10 cellular contexts compared by ENCODE assay signal in the genomic region with DNA sequence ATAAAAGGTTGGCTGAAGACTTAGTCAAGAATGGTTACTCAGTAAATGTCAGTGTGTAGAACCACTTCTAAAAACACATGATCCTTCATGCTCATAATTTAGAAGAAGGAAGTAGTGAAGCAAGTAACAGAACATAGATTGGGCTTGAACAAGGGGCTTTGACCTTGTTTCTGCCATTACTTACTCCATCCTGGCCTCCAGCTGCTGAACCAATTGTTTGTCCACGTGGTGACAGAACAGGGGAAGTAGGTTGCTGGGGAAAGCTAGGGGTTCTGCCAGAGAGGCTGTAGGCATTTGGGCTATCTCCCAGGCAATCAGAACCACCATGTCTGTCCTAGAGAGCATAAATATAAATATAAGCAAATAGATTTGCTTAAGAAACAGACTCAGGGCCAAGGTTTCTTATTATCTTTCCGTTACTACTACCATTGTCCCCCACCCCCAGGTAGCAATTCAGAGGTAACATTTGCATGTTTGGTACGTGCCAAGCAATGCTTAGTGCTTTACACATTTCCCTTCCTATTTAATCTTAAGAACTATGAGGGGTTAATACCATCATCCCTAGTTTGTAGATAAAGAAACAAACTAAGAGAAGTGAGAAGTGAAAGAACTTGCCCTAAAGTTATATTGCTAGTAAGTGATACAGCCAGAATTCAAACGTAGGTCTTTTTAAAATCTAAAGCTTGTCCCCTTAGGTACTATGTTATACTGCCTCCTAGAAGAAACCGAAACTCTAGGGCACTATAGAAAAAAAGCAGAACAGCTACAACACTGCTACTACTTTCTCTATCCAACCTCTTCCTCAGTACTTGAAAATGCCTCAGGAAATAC. TPM values are rescaled to one million over a fixed set of nuclear protein-coding genes. Genes with fewer than 3 reads are reported as not detected.
DNase-seq lines count a peak whose midpoint lies in the region; ATAC-seq, FAIRE-seq and TF ChIP-seq lines count a peak whose summit lies in the region.
"Had no signal": no experiment of that assay in that cellular context is flagged by ENCODE, and none has a peak within 500 bp of the region (broad histone marks: within the 10 kb centered on the region; RNA-seq: fewer than 3 reads in every experiment).

No MANE protein-coding gene starts in this region.

- H3K27ac ChIP-seq in GM12878 (ENCODE audit: control insufficient read depth, insufficient read depth) (peak overlapping the region; percentile 98), upper lobe of right lung (peak overlapping the region; percentile 51)
- H3K27ac ChIP-seq: left lung had no signal

- peaks cover 46% of the 10 kb centered on the region for H3K4me1 ChIP-seq in GM12878 (ENCODE audit: control insufficient read depth, insufficient read depth, low read length)
- H3K4me1 ChIP-seq in upper lobe of right lung = peaks cover 16% of the 10 kb centered on the region

- ATAC-seq in GM12878 (peak; percentile 25), upper lobe of right lung (no peak)
- ATAC-seq: left lung had no signal

- no peak for TF ChIP-seq POLR2A in GM12878 (IDR thresholded peaks at IDR 0.05; ENCODE audit: low read depth, low read length)

- H3K4me3 ChIP-seq in GM12878 (peak overlapping the region; percentile 46), upper lobe of right lung (no peak overlapping the region)
- H3K4me3 ChIP-seq: left lung had no signal

- CTCF ChIA-PET in GM12878 (lab: Yijun Ruan, JAX) = interaction anchor here (0.9 to 10.2 kb wide), 12 partner anchors 11 to 120 kb away, joined by 3 to 454 read pairs (median 6); a partner anchor contains a TSS
- CTCF ChIA-PET in GM10248 (lab: Yijun Ruan, JAX) = interaction anchor here (0.7 to 6.5 kb wide), 13 partner anchors 11 to 90 kb away, joined by 3 to 120 read pairs (median 3); a partner anchor contains a TSS

- no peak for TF ChIP-seq EP300 in GM12878 (IDR thresholded peaks at IDR 0.05; ENCODE audit: borderline replicate concordance in 1 of 2, control insufficient read depth in 1 of 2, low read depth in 2 of 2, low read length in 2 of 2)

- peak; percentile 23 for FAIRE-seq in GM12878 (lab: Jason Lieb, UNC)

- WGBS in GM12878 (ENCODE audit: insufficient coverage, insufficient replicate concordance, low lambda C conversion rate, missing lambda C conversion rate) = 2% methylated on average over 5 of the region's 5 CpGs

- peaks cover 0 to 2% of the 10 kb centered on the region in 2 experiments; a peak in 1 of 4 replicates for H3K36me3 ChIP-seq in GM12878 (ENCODE audit: control insufficient read depth in 2 of 2, insufficient read depth in 2 of 2, low read length in 1 of 2)
- no peaks in the 10 kb centered on the region for H3K36me3 ChIP-seq in upper lobe of right lung
- H3K36me3 ChIP-seq: left lung had no signal

- RAD21 ChIA-PET in GM12878 (lab: Charles Lee; ENCODE audit: unreplicated experiment) = interaction anchor here (0.6 to 18.1 kb wide), 10 partner anchors 11 to 254 kb away, joined by 3 to 680 read pairs (median 8); a partner anchor contains a TSS

- BruUV-seq in GM12878 (replicated peaks; lab: Mats Ljungman, UMichigan) = no TSS peak

- peak overlapping the region; percentile 65 for H3K4me2 ChIP-seq in GM12878 (ENCODE audit: control insufficient read depth, insufficient read depth)

- intact Hi-C loops in GM12878 (cut with micrococcal nuclease; ENCODE audit: unreplicated experiment) = no loop called here
- intact Hi-C loops in upper lobe of right lung (cut with DNase I) = loop anchor here (10.0 kb wide), 1 partner anchor 48 kb away; a partner anchor contains a TSS

- H3K27me3 ChIP-seq in GM12878 (replicated peaks in 1 of 2; ENCODE audit: control insufficient read depth in 2 of 2, insufficient read depth in 2 of 2, low read length in 1 of 2) = no peaks in the 10 kb centered on the region
- no peaks in the 10 kb centered on the region for H3K27me3 ChIP-seq in upper lobe of right lung
- H3K27me3 ChIP-seq: left lung had no signal

- H3K79me2 ChIP-seq in GM12878 (ENCODE audit: control insufficient read depth, insufficient read depth, low read length) = peaks cover 50% of the 10 kb centered on the region

- H2AFZ ChIP-seq in GM12878 (ENCODE audit: control insufficient read depth, low read depth, low read length) = peak overlapping the region; percentile 71

- H4K20me1 ChIP-seq in GM12878 (ENCODE audit: control insufficient read depth, insufficient read depth) = no peaks in the 10 kb centered on the region

- H3K9me3 ChIP-seq in GM12878 (replicated peaks; ENCODE audit: control insufficient read depth, insufficient read depth, low read length) (no peaks in the 10 kb centered on the region), upper lobe of right lung (no peaks in the 10 kb centered on the region)
- H3K9me3 ChIP-seq: left lung had no signal

- SMC1A ChIA-PET in GM12878 (lab: Charles Lee; ENCODE audit: uncharacterized antibody, unreplicated experiment) = interaction anchor here (0.8 to 12.4 kb wide), 9 partner anchors 10 to 116 kb away, joined by 3 to 383 read pairs (median 73); a partner anchor contains a TSS

- no peak for TF ChIP-seq RAD21 in GM12878 (IDR thresholded peaks at IDR 0.05; ENCODE audit: insufficient read depth, low read depth, low read length)

- in situ Hi-C loops in GM12878 (cut with MboI) = loop anchor here (5.0 kb wide), 1 partner anchor 46 kb away; a partner anchor contains a TSS

- TF ChIP-seq CTCF in GM12878 (IDR thresholded peaks at IDR 0.05 in 2 of 3, conservative IDR thresholded peaks at IDR 0.05 in 1 of 3; ENCODE audit: control insufficient read depth in 2 of 3, extremely low read depth in 1 of 3, insufficient read depth in 1 of 3, low read depth in 3 of 3, low read length in 3 of 3) (no peak), upper lobe of right lung (IDR thresholded peaks at IDR 0.05) (no peak), GM10248 (IDR thresholded peaks at IDR 0.05; ENCODE audit: control extremely low read depth, extremely low read depth, low read depth, missing control alignments) (no peak)

- POLR2A ChIA-PET in GM12878 (lab: Charles Lee) (interaction anchor here (0.7 to 11.4 kb wide), 8 partner anchors 11 to 221 kb away, joined by 3 to 255 read pairs (median 38); a partner anchor contains a TSS), GM10248 (lab: Yijun Ruan, JAX) (interaction anchor here (1.1 to 5.7 kb wide), 3 partner anchors 47 to 69 kb away, joined by 3 to 69 read pairs (median 5); a partner anchor contains a TSS)

- peak overlapping the region; percentile 33 for H3K9ac ChIP-seq in GM12878 (ENCODE audit: control insufficient read depth, insufficient read depth, low read length)

- DNase-seq in stimulated activated CD4-positive, alpha-beta T cell treated with anti-CD3 and anti-CD28 coated beads, Interleukin-15, amount 100 ng/mL, for 24 hours = peak; percentile 22
- DNase-seq in stimulated activated CD4-positive, alpha-beta T cell treated with anti-CD3 and anti-CD28 coated beads, Interleukin-4, amount 100 ng/mL, for 4 hours = no peak
- DNase-seq in MV-4-11 (lab: John Stamatoyannopoulos, UW) = peak; percentile 60
- DNase-seq in GM12878 (ENCODE audit: low read depth, low spot score) = peak; percentile 62
- no peak for DNase-seq in upper lobe of right lung
- DNase-seq in GM10248 (ENCODE audit: extremely low spot score) = no peak
- DNase-seq in occipital lobe (lab: John Stamatoyannopoulos, UW) = no peak
- no peak for DNase-seq in NCI-H1048 (lab: John Stamatoyannopoulos, UW)
- DNase-seq: C1 segment of cervical spinal cord, left lung had no signal

RNA-seq across cellular contexts. Expression of a gene that starts 3.0 kb away (rescaled TPM):
- 375 and 390 TPM in 2 replicates for total RNA-seq in GM12878 (2013; cell fraction: nucleolus; rRNA removed)
- total RNA-seq in GM12878 (2014; rRNA removed) (61.2 and 65.6 TPM in 2 replicates), GM12878 (2014; rRNA removed; fragmentation: Illumina TruSeq; extraction: Trizol) (57.2 and 62.1 TPM in 2 replicates), GM12878 (2021) (59.2 and 59.3 TPM in 2 replicates), upper lobe of right lung (97.6 TPM), occipital lobe (88.6 TPM)
- 25.8 TPM for polyA plus RNA-seq in GM12878 (2011; ENCODE audit: low read depth)
- polyA plus RNA-seq in GM12878 (2011; rRNA removed) (78.0 and 85.1 TPM in 2 replicates), GM12878 (2014; fragmentation: Illumina TruSeq; extraction: Trizol) (48.2 and 51.5 TPM in 2 replicates), GM12878 (2014; fragmentation: Nextera tagmentation; extraction: Ambion mirVana) (10 to 100 TPM; 22.1 to 23.6 TPM), GM12878 (2014; rRNA removed) (39.9 and 46.2 TPM in 2 replicates), GM12878 (2016; fragmentation: Nextera tagmentation; extraction: Ambion mirVana) (10 to 100 TPM; 34.3 to 41.7 TPM)
- polyA plus RNA-seq in GM12878 (2011; cell fraction: cytosol; rRNA removed) = 84.0 and 93.3 TPM in 2 replicates
- polyA plus RNA-seq in GM12878 (2011; cell fraction: nucleus; rRNA removed) = 99.7 and 125 TPM in 2 replicates
- polyA plus RNA-seq in GM12878 (2012) = 41.8 and 52.2 TPM in 2 replicates
- polyA minus RNA-seq in GM12878 (2011; rRNA and poly(A)+ RNA removed) = 143 and 157 TPM in 2 replicates
- polyA minus RNA-seq in GM12878 (2011; cell fraction: cytosol; rRNA and poly(A)+ RNA removed) = 38.9 and 54.1 TPM in 2 replicates
- 68.2 and 117 TPM in 2 replicates for polyA minus RNA-seq in GM12878 (2011; cell fraction: nucleus; rRNA and poly(A)+ RNA removed)

RNA-seq across cellular contexts. Expression of a gene that starts 44.7 kb away (rescaled TPM):
- 27.2 and 29.4 TPM in 2 replicates for total RNA-seq in GM12878 (2013; cell fraction: nucleolus; rRNA removed)
- 11.0 and 11.5 TPM in 2 replicates for total RNA-seq in GM12878 (2014; rRNA removed)
- 12.5 and 13.1 TPM in 2 replicates for total RNA-seq in GM12878 (2014; rRNA removed; fragmentation: Illumina TruSeq; extraction: Trizol)
- total RNA-seq in GM12878 (2021) = 10.7 and 11.5 TPM in 2 replicates
- 14.7 TPM for polyA plus RNA-seq in GM12878 (2011; ENCODE audit: low read depth)
- 13.5 and 14.8 TPM in 2 replicates for polyA plus RNA-seq in GM12878 (2011; rRNA removed)
- 11.4 and 11.8 TPM in 2 replicates for polyA plus RNA-seq in GM12878 (2011; cell fraction: cytosol; rRNA removed)
- polyA plus RNA-seq in GM12878 (2011; cell fraction: nucleus; rRNA removed) = 47.9 and 62.2 TPM in 2 replicates
- polyA plus RNA-seq in GM12878 (2012) = 16.2 and 17.7 TPM in 2 replicates
- 11.9 and 14.8 TPM in 2 replicates for polyA plus RNA-seq in GM12878 (2014; fragmentation: Illumina TruSeq; extraction: Trizol)
- 10 to 100 TPM; 12.4 TPM for polyA plus RNA-seq in GM12878 (2014; fragmentation: Nextera tagmentation; extraction: Ambion mirVana)
- 16.2 and 19.3 TPM in 2 replicates for polyA plus RNA-seq in GM12878 (2014; rRNA removed)
- 1 to 10 TPM; 4.2 to 7.3 TPM for polyA plus RNA-seq in GM12878 (2016; fragmentation: Nextera tagmentation; extraction: Ambion mirVana)
- polyA minus RNA-seq in GM12878 (2011; rRNA and poly(A)+ RNA removed) = 6.1 and 8.7 TPM in 2 replicates
- polyA minus RNA-seq in GM12878 (2011; cell fraction: cytosol; rRNA and poly(A)+ RNA removed) = 2.1 and 6.7 TPM in 2 replicates
- polyA minus RNA-seq in GM12878 (2011; cell fraction: nucleus; rRNA and poly(A)+ RNA removed) = 10.9 and 15.6 TPM in 2 replicates
- 3.7 TPM for total RNA-seq in upper lobe of right lung
- 0.78 TPM for total RNA-seq in occipital lobe

RNA-seq across cellular contexts. Expression of a gene that starts 44.9 kb away (rescaled TPM):
- total RNA-seq in GM12878 (2013; cell fraction: nucleolus; rRNA removed) = 6,462 and 7,066 TPM in 2 replicates
- total RNA-seq in GM12878 (2014; rRNA removed) = 4,481 and 5,701 TPM in 2 replicates
- 5,217 and 5,589 TPM in 2 replicates for total RNA-seq in GM12878 (2014; rRNA removed; fragmentation: Illumina TruSeq; extraction: Trizol)
- total RNA-seq in GM12878 (2021) = 2,901 and 3,170 TPM in 2 replicates
- polyA plus RNA-seq in GM12878 (2011; ENCODE audit: low read depth) = 6,007 TPM
- polyA plus RNA-seq in GM12878 (2011; rRNA removed) = 12,663 and 17,808 TPM in 2 replicates
- 7,019 and 28,739 TPM in 2 replicates for polyA plus RNA-seq in GM12878 (2011; cell fraction: cytosol; rRNA removed)
- 2,031 and 2,366 TPM in 2 replicates for polyA plus RNA-seq in GM12878 (2011; cell fraction: nucleus; rRNA removed)
- polyA plus RNA-seq in GM12878 (2012) = 6,970 and 7,434 TPM in 2 replicates
- 11,414 and 13,691 TPM in 2 replicates for polyA plus RNA-seq in GM12878 (2014; fragmentation: Illumina TruSeq; extraction: Trizol)
- over 10,000 TPM; 16,306 to 22,794 TPM for polyA plus RNA-seq in GM12878 (2014; fragmentation: Nextera tagmentation; extraction: Ambion mirVana)
- polyA plus RNA-seq in GM12878 (2014; rRNA removed) = 4,868 and 5,894 TPM in 2 replicates
- 1,000 to 10,000 TPM; 8,335 to 8,413 TPM for polyA plus RNA-seq in GM12878 (2016; fragmentation: Nextera tagmentation; extraction: Ambion mirVana)
- polyA minus RNA-seq in GM12878 (2011; rRNA and poly(A)+ RNA removed) = 2,834 and 3,344 TPM in 2 replicates
- 1,355 and 1,504 TPM in 2 replicates for polyA minus RNA-seq in GM12878 (2011; cell fraction: cytosol; rRNA and poly(A)+ RNA removed)
- polyA minus RNA-seq in GM12878 (2011; cell fraction: nucleus; rRNA and poly(A)+ RNA removed) = 373 and 393 TPM in 2 replicates
- total RNA-seq in upper lobe of right lung = 4,033 TPM
- total RNA-seq in occipital lobe = 316 TPM

Comparison
In these comparisons a context has a peak if more than half of its experiments do, and no peak if none do; other contexts are left out.
1. DNase-seq: peak in stimulated activated CD4-positive, alpha-beta T cell treated with anti-CD3 and anti-CD28 coated beads, Interleukin-15, amount 100 ng/mL, for 24 hours (single experiment), MV-4-11 (single experiment) and GM12878 (single experiment); none in stimulated activated CD4-positive, alpha-beta T cell treated with anti-CD3 and anti-CD28 coated beads, Interleukin-4, amount 100 ng/mL, for 4 hours (0 of 2), upper lobe of right lung (single experiment), GM10248 (single experiment), occipital lobe (single experiment) and NCI-H1048 (single experiment).